In genomic region chr3:2847062-2847841, GRCh38 we compare ENCODE assay signal across 22 cellular contexts.
DNase-seq lines count a peak whose midpoint lies in the region; ATAC-seq and TF ChIP-seq lines count a peak whose summit lies in the region.
"Had no signal": no experiment of that assay in that cellular context is flagged by ENCODE, and none has a peak within 500 bp of the region (broad histone marks: within the 10 kb centered on the region; RNA-seq: fewer than 3 reads in every experiment).

No MANE protein-coding gene starts in this region.

- TF ChIP-seq EP300 in gastroesophageal sphincter (IDR thresholded peaks at IDR 0.05): no peak

- peak overlapping the region; percentile 44 for H2AFZ ChIP-seq in parathyroid adenoma

- H3K4me3 ChIP-seq in gastroesophageal sphincter (no peak overlapping the region), parathyroid adenoma (ENCODE audit: low read depth, low read length) (no peak overlapping the region)
- H3K4me3 ChIP-seq: MG63 had no signal

- H3K27ac ChIP-seq in gastroesophageal sphincter (no peak overlapping the region), parathyroid adenoma (peak overlapping the region; percentile 25)

- intact Hi-C loops in Right ventricle myocardium inferior (cut with DNase I) (no loop called here), cardiac septum (cut with DNase I) (no loop called here)

- TF ChIP-seq POLR2A in gastroesophageal sphincter (IDR thresholded peaks at IDR 0.05): no peak

- ATAC-seq in Right ventricle myocardium inferior (peak; percentile 47), gastroesophageal sphincter (peak; percentile 48), SK-N-SH treated with all-trans-retinoic acid at 6 μM for 48 hours (no peak)

- no peak overlapping the region for H3K9ac ChIP-seq in parathyroid adenoma

- WGBS in gastroesophageal sphincter (ENCODE audit: low coverage in 1 of 2), 2 donors: 39 to 69% methylated on average over 1 to 3 of the region's 3 CpGs

- H3K4me1 ChIP-seq in gastroesophageal sphincter (peaks cover 0 to 11% (median 0%) of the 10 kb centered on the region in 3 donors), parathyroid adenoma (peaks cover 16% of the 10 kb centered on the region)
- H3K4me1 ChIP-seq: BE2C had no signal

- no peaks in the 10 kb centered on the region for H3K79me2 ChIP-seq in parathyroid adenoma

- H3K4me2 ChIP-seq in parathyroid adenoma (ENCODE audit: low read length): no peak overlapping the region

- no peak for DNase-seq in Right ventricle myocardium inferior (ENCODE audit: missing footprints)
- no peak for DNase-seq in cardiac septum (ENCODE audit: low spot score)
- DNase-seq in NCI-H146 (lab: John Stamatoyannopoulos, UW): peak; percentile 45
- DNase-seq in NCI-H526 treated with DMSO at 0.1 percent for 48 hours (lab: John Stamatoyannopoulos, UW): no peak
- no peak for DNase-seq in NCI-H1417 treated with DMSO at 0.1 percent for 48 hours (lab: John Stamatoyannopoulos, UW)
- DNase-seq: 8988T, ACHN, BE2C, Calu3, DND-41, HCEC 1CT, IMR-90, KG1, MG63, NCI-H187, NCI-H2081 treated with DMSO at 0.1 percent for 48 hours, NCI-H69, RPMI8226, SHP77 treated with DMSO at 0.1 percent for 48 hours had no signal

- TF ChIP-seq CTCF in gastroesophageal sphincter (IDR thresholded peaks at IDR 0.05) (no peak), parathyroid adenoma (IDR thresholded peaks at IDR 0.05) (no peak)

- no peaks in the 10 kb centered on the region for H3K36me3 ChIP-seq in gastroesophageal sphincter
- H3K36me3 ChIP-seq in parathyroid adenoma (ENCODE audit: control insufficient read depth, insufficient read depth, low read length): no peaks in the 10 kb centered on the region
- H3K36me3 ChIP-seq: BE2C, MG63 had no signal

- H3K27me3 ChIP-seq in gastroesophageal sphincter (no peaks in the 10 kb centered on the region), parathyroid adenoma (ENCODE audit: control insufficient read depth, insufficient read depth, low read length) (no peaks in the 10 kb centered on the region)
- H3K27me3 ChIP-seq: BE2C, MG63 had no signal

- H3K9me3 ChIP-seq in gastroesophageal sphincter: no peaks in the 10 kb centered on the region
- no peaks in the 10 kb centered on the region for H3K9me3 ChIP-seq in parathyroid adenoma (ENCODE audit: control insufficient read depth, low read length)
- H3K9me3 ChIP-seq: BE2C, MG63 had no signal

TF ChIP-seq in SK-N-SH treated with all-trans-retinoic acid at 6 μM for 48 hours, 23 proteins besides CTCF, POLR2A, EP300 and RAD21:
- no peak for TF ChIP-seq TSHZ2 (CRISPR knock-in tag; IDR thresholded peaks at IDR 0.05)
TF ChIP-seq in SK-N-SH treated with all-trans-retinoic acid at 6 μM for 48 hours: peak in this region for 0.
